ENCODE assay signal across 25 cellular contexts in the genomic region with DNA sequence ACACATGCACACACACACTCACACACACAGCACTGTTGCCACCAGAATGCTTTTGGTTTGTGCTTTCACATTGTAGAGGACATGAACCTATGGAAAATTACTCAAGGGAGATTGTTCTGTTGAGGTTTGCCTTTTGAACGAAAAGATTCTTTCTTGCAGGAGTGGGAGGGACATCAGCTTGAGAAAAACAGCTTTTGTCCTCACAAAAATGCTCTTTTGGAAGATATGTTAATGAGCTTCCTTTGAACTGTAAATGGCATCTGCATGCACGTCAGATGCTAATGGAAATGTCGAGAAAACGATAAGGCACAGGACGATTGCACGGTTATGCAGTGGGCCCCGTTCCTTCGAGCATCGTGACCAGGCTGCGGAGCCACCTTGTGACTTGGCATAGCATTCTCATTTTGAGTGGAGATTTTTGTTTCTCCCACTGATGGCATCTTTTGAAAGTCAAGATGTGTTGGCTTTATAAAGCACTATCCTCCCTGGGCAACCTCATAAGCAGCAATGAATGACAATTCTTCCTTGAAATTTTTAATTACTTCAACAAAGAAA.
"Had no signal": no experiment of that assay in that cellular context is flagged by ENCODE, and none has a peak within 500 bp of the region (broad histone marks: within the 10 kb centered on the region; RNA-seq: fewer than 3 reads in every experiment).

No MANE protein-coding gene starts in this region.

- H3K9me3 ChIP-seq: Peyer's patch had no signal

- H3K4me3 ChIP-seq: Peyer's patch, SJSA1 had no signal

- DNase-seq: activated CD4-positive, alpha-beta memory T cell treated with anti-CD3 and anti-CD28 coated beads for 36 hours; activated CD4-positive, alpha-beta T cell treated with anti-CD3 and anti-CD28 coated beads, Interleukin-2, amount 10 ng/mL, durations not matched to agents 7 days and 5 days; activated CD4-positive, CD25-positive, alpha-beta regulatory T cell treated with anti-CD3 and anti-CD28 coated beads, Interleukin-2, amount 50 U/mL, for 72 hours; activated gamma-delta T cell; activated naive CD4-positive, alpha-beta T cell treated with anti-CD3 and anti-CD28 coated beads for 36 hours; activated T-cell treated with anti-CD3 and anti-CD28 coated beads for 4 hours; activated T-cell treated with anti-CD3 and anti-CD28 coated beads, Interleukin-2, amount 50 U/mL, for 48 hours; brain microvascular endothelial cell; cerebellar nuclear complex; Karpas-422; MM.1S; NCI-H1105; NCI-H1436; NCI-H1694 treated with DMSO at 0.1 percent for 48 hours; NCI-H2029 treated with DMSO at 0.1 percent for 48 hours; NCI-H345; NCI-H510A; NCI-H526 treated with DMSO at 0.1 percent for 48 hours; NK-92 treated with Interleukin-12 subunit alpha and Interleukin-12 subunit beta, amount 100 ng/mL, for 24 hours; Peyer's patch; Right ventricle myocardium superior had no signal

- H3K27ac ChIP-seq: brain microvascular endothelial cell, Peyer's patch, RWPE1, SJSA1 had no signal

- H3K27me3 ChIP-seq: brain microvascular endothelial cell, Peyer's patch, SJSA1 had no signal

- ATAC-seq: activated T-helper 17 cell treated with anti-CD3 and anti-CD28 coated beads, Interleukin-2, amount 50 U/mL, for 72 hours had no signal

- FAIRE-seq: astrocyte had no signal

- H3K4me1 ChIP-seq: Peyer's patch, SJSA1 had no signal

- H3K36me3 ChIP-seq: brain microvascular endothelial cell, Peyer's patch, SJSA1 had no signal
